ENCODE assay signal across 9 cellular contexts in genomic region chr11:16883179-16883578, GRCh38.
DNase-seq lines count a peak whose midpoint lies in the region; ATAC-seq and TF ChIP-seq lines count a peak whose summit lies in the region.
"Had no signal": no experiment of that assay in that cellular context is flagged by ENCODE, and none has a peak within 500 bp of the region (broad histone marks: within the 10 kb centered on the region; RNA-seq: fewer than 3 reads in every experiment).

No MANE protein-coding gene starts in this region.

- intact Hi-C loops in psoas muscle (cut with DNase I) = loop anchor here (2.0 to 10.0 kb wide), 3 partner anchors 62 to 98 kb away; no protein-coding TSS in a partner anchor

- ATAC-seq in psoas muscle = peak; percentile 22 to 67 (median 50)
- ATAC-seq in HG03196 (IDR thresholded peaks at IDR 0.05; ENCODE audit: unreplicated experiment) = no peak

- H3K36me3 ChIP-seq in H7 (replicated peaks; ENCODE audit: control insufficient read depth, insufficient read depth, low read length) (no peaks in the 10 kb centered on the region), psoas muscle (ENCODE audit: insufficient read depth in 1 of 2, low read depth in 1 of 2) (no peaks in the 10 kb centered on the region)

- H3K27me3 ChIP-seq in H7 (ENCODE audit: control insufficient read depth, insufficient read depth, low read length) = no peaks in the 10 kb centered on the region
- H3K27me3 ChIP-seq in psoas muscle (ENCODE audit: insufficient read depth in 3 of 3, low read length in 2 of 3) = no peaks in the 10 kb centered on the region

- H3K4me3 ChIP-seq in H7 (ENCODE audit: insufficient read depth, low read depth, low read length) (no peak overlapping the region), psoas muscle (no peak overlapping the region)

- H3K27ac ChIP-seq in epithelial cell of prostate = peak overlapping the region; percentile 57
- no peak overlapping the region for H3K27ac ChIP-seq in psoas muscle

- no peaks in the 10 kb centered on the region for H3K9me3 ChIP-seq in psoas muscle

- WGBS in psoas muscle, 3 donors = 78 to 86% (median 79%) methylated on average over 3 of the region's 3 CpGs

- peak; percentile 17 for TF ChIP-seq CTCF in psoas muscle (IDR thresholded peaks at IDR 0.05)

- DNase-seq in H7 = peak; percentile 44
- peak; percentile 21 for DNase-seq in NCI-H82 treated with DMSO at 0.1 percent for 48 hours (lab: John Stamatoyannopoulos, UW; ENCODE audit: unreplicated experiment)
- DNase-seq in epithelial cell of prostate (ENCODE audit: low read depth, low spot score) = peak; percentile 77
- no peak for DNase-seq in psoas muscle
- DNase-seq in stimulated activated naive CD4-positive, alpha-beta T cell (lab: John Stamatoyannopoulos, UW) = no peak
- DNase-seq in NCI-H1105 (lab: John Stamatoyannopoulos, UW) = no peak
- DNase-seq in NCI-H524 treated with DMSO at 0.1 percent for 48 hours (lab: John Stamatoyannopoulos, UW) = no peak
- DNase-seq: foreskin melanocyte had no signal

- peaks cover 8% of the 10 kb centered on the region for H3K4me1 ChIP-seq in psoas muscle

Comparison
In these comparisons a context has a peak if more than half of its experiments do, and no peak if none do; other contexts are left out.
1. DNase-seq: peak in H7 (single experiment), NCI-H82 treated with DMSO at 0.1 percent for 48 hours (single experiment) and epithelial cell of prostate (single experiment); none in psoas muscle (0 of 2), stimulated activated naive CD4-positive, alpha-beta T cell (0 of 6), NCI-H1105 (single experiment) and NCI-H524 treated with DMSO at 0.1 percent for 48 hours (single experiment).